Comparison of ENCODE assay signal across 20 cellular contexts in the genomic region with DNA sequence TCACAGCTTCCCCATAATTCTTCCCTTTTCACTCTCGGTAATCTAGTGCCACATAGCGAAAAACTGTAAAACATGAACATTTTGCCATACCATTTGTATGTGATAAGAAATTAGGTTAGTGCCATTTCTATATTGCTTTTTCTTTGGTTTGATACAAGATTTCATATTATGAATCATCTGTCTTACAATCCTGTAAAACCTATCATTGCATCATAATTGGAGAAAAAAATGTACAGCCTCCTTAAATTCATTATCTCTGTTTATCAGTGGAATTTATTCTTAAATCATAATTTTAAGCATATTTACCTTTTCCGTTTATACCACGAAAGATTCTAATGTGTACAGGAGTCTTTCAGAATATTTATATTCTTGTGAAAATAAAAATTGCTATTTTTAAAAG. TPM values are rescaled to one million over a fixed set of nuclear protein-coding genes. Genes with fewer than 3 reads are reported as not detected.
A peak's percentile ranks its signal among the peaks of the same experiment; 100 is the strongest.
DNase-seq lines count a peak whose midpoint lies in the region; ATAC-seq, FAIRE-seq and TF ChIP-seq lines count a peak whose summit lies in the region.
"Had no signal": no experiment of that assay in that cellular context is flagged by ENCODE, and none has a peak within 500 bp of the region (broad histone marks: within the 10 kb centered on the region; RNA-seq: fewer than 3 reads in every experiment).

No MANE protein-coding gene starts in this region.

- TF ChIP-seq CTCF in astrocyte (IDR thresholded peaks at IDR 0.05; ENCODE audit: insufficient read depth, low read depth, low read length) (no peak), keratinocyte (optimal IDR thresholded peaks at IDR 0.05 in 1 of 3, IDR thresholded peaks at IDR 0.05 in 1 of 3, conservative IDR thresholded peaks at IDR 0.05 in 1 of 3; ENCODE audit: extremely low read depth in 1 of 3, insufficient read depth in 2 of 3, low read length in 3 of 3) (no peak)

- peaks cover 36% of the 10 kb centered on the region for H3K36me3 Mint-ChIP-seq in activated naive CD8-positive, alpha-beta T cell treated with anti-CD3 and anti-CD28 coated beads, Interleukin-2, amount 50 U/mL, for 24 hours (ENCODE audit: low read depth)
- peaks cover 9% of the 10 kb centered on the region for H3K36me3 Mint-ChIP-seq in activated naive CD8-positive, alpha-beta T cell treated with anti-CD3 and anti-CD28 coated beads for 36 hours
- H3K36me3 Mint-ChIP-seq in IgD-negative memory B cell (peaks cover 9% of the 10 kb centered on the region), astrocyte (ENCODE audit: low read depth, unreplicated experiment) (peaks cover 8% of the 10 kb centered on the region)

- H3K79me2 ChIP-seq in astrocyte (ENCODE audit: insufficient read depth, low read length) (no peaks in the 10 kb centered on the region), keratinocyte (ENCODE audit: control insufficient read depth, insufficient read depth, low read length) (no peaks in the 10 kb centered on the region)

- H3K27ac Mint-ChIP-seq in activated naive CD8-positive, alpha-beta T cell treated with anti-CD3 and anti-CD28 coated beads, Interleukin-2, amount 50 U/mL, for 24 hours: peak overlapping the region; percentile 27
- no peak overlapping the region for H3K27ac Mint-ChIP-seq in activated naive CD8-positive, alpha-beta T cell treated with anti-CD3 and anti-CD28 coated beads for 36 hours
- peak overlapping the region in 2 of 3 donors; percentile 14 to 32 for H3K27ac Mint-ChIP-seq in IgD-negative memory B cell
- H3K27ac Mint-ChIP-seq in astrocyte (ENCODE audit: unreplicated experiment): no peak overlapping the region
- H3K27ac Mint-ChIP-seq in stimulated activated naive CD8-positive, alpha-beta T cell treated with anti-CD3 and anti-CD28 coated beads, Interleukin-15, amount 100 ng/mL, for 72 hours: no peak overlapping the region

- H2AFZ ChIP-seq in astrocyte (ENCODE audit: low read depth, low read length) (no peak overlapping the region), keratinocyte (ENCODE audit: control insufficient read depth, low read length) (no peak overlapping the region)

- H3K36me3 ChIP-seq in astrocyte (ENCODE audit: insufficient read depth, low read length): peaks cover 63% of the 10 kb centered on the region
- peaks cover 4 to 5% of the 10 kb centered on the region in 2 experiments for H3K36me3 ChIP-seq in keratinocyte (ENCODE audit: control insufficient read depth in 2 of 2, extremely low read depth in 1 of 2, insufficient read depth in 2 of 2, low read length in 2 of 2)

- no peak overlapping the region for H3K4me3 Mint-ChIP-seq in activated naive CD8-positive, alpha-beta T cell treated with anti-CD3 and anti-CD28 coated beads, Interleukin-2, amount 50 U/mL, for 24 hours
- H3K4me3 Mint-ChIP-seq in activated naive CD8-positive, alpha-beta T cell treated with anti-CD3 and anti-CD28 coated beads for 36 hours: no peak overlapping the region
- H3K4me3 Mint-ChIP-seq in IgD-negative memory B cell: no peak overlapping the region
- no peak overlapping the region for H3K4me3 Mint-ChIP-seq in astrocyte (ENCODE audit: unreplicated experiment)
- H3K4me3 Mint-ChIP-seq in stimulated activated naive CD8-positive, alpha-beta T cell treated with anti-CD3 and anti-CD28 coated beads, Interleukin-15, amount 100 ng/mL, for 72 hours: no peak overlapping the region
- H3K4me3 Mint-ChIP-seq: CD8-positive, alpha-beta T cell had no signal

- no peak for ATAC-seq in activated naive CD8-positive, alpha-beta T cell treated with anti-CD3 and anti-CD28 coated beads, Interleukin-2, amount 50 U/mL, for 24 hours
- no peak for ATAC-seq in stimulated activated naive CD8-positive, alpha-beta T cell treated with anti-CD3 and anti-CD28 coated beads, Interleukin-15, amount 100 ng/mL, for 72 hours
- no peak for ATAC-seq in GM21825 (IDR thresholded peaks at IDR 0.05; ENCODE audit: unreplicated experiment)
- ATAC-seq: A549; CD8-positive, alpha-beta T cell; GM12878 had no signal

- no peaks in the 10 kb centered on the region for H3K27me3 ChIP-seq in astrocyte (ENCODE audit: insufficient read depth, low read length)
- H3K27me3 ChIP-seq in keratinocyte (ENCODE audit: control insufficient read depth, extremely low read depth, insufficient read depth, low read length): no peaks in the 10 kb centered on the region
- H3K27me3 ChIP-seq: BLaER1 had no signal

- DNase-seq in activated naive CD8-positive, alpha-beta T cell treated with anti-CD3 and anti-CD28 coated beads, Interleukin-2, amount 50 U/mL, for 24 hours: no peak
- no peak for DNase-seq in activated naive CD8-positive, alpha-beta T cell treated with anti-CD3 and anti-CD28 coated beads for 36 hours
- no peak for DNase-seq in astrocyte (ENCODE audit: low read depth)
- DNase-seq in keratinocyte (ENCODE audit: low read depth, low spot score): no peak
- no peak for DNase-seq in C1 segment of cervical spinal cord (lab: John Stamatoyannopoulos, UW)
- no peak for DNase-seq in stimulated activated naive CD8-positive, alpha-beta T cell treated with anti-CD3 and anti-CD28 coated beads, Interleukin-15, amount 100 ng/mL, for 72 hours
- DNase-seq: AML-193; Calu3; CD8-positive, alpha-beta T cell; DMS79 treated with DMSO at 0.1 percent for 48 hours; HCEC 1CT had no signal

- dilution Hi-C loops in keratinocyte (cut with MboI; ENCODE audit: extremely low pct_ligation_motif_present, low sequenced_read_pairs): no loop called here

- no peaks in the 10 kb centered on the region for H3K9me1 ChIP-seq in keratinocyte (ENCODE audit: control insufficient read depth, extremely low read depth, insufficient read depth, low read length)

- peaks cover 4% of the 10 kb centered on the region for H4K20me1 ChIP-seq in astrocyte (ENCODE audit: insufficient read depth, low read length)
- no peaks in the 10 kb centered on the region for H4K20me1 ChIP-seq in keratinocyte (ENCODE audit: control insufficient read depth, extremely low read depth, insufficient read depth, low read length)
- H4K20me1 ChIP-seq: BLaER1 had no signal

- no peak overlapping the region for H3K9ac ChIP-seq in astrocyte (ENCODE audit: low read length)
- no peak overlapping the region for H3K9ac ChIP-seq in keratinocyte (ENCODE audit: control insufficient read depth, extremely low read depth, insufficient read depth, low read length)
- H3K9ac ChIP-seq: BLaER1 had no signal

- H3K4me1 ChIP-seq in astrocyte (ENCODE audit: insufficient read depth, low read length) (no peaks in the 10 kb centered on the region), keratinocyte (ENCODE audit: control insufficient read depth, extremely low read depth, insufficient read depth, low read length) (no peaks in the 10 kb centered on the region)
- H3K4me1 ChIP-seq: BLaER1 had no signal

- FAIRE-seq in astrocyte (lab: Jason Lieb, UNC): peak; percentile 81
- no peak for FAIRE-seq in keratinocyte (lab: Jason Lieb, UNC)
- FAIRE-seq: A549, GM12878, H1, HTR-8/SVneo had no signal

- H3K27me3 Mint-ChIP-seq in activated naive CD8-positive, alpha-beta T cell treated with anti-CD3 and anti-CD28 coated beads, Interleukin-2, amount 50 U/mL, for 24 hours: no peaks in the 10 kb centered on the region
- H3K27me3 Mint-ChIP-seq in activated naive CD8-positive, alpha-beta T cell treated with anti-CD3 and anti-CD28 coated beads for 36 hours: no peaks in the 10 kb centered on the region
- H3K27me3 Mint-ChIP-seq in IgD-negative memory B cell (no peaks in the 10 kb centered on the region), astrocyte (ENCODE audit: low read depth, unreplicated experiment) (no peaks in the 10 kb centered on the region)
- H3K27me3 Mint-ChIP-seq in stimulated activated naive CD8-positive, alpha-beta T cell treated with anti-CD3 and anti-CD28 coated beads, Interleukin-15, amount 100 ng/mL, for 72 hours: no peaks in the 10 kb centered on the region

- no peak overlapping the region for H3K4me3 ChIP-seq in astrocyte (ENCODE audit: insufficient read depth, low read depth, low read length)
- H3K4me3 ChIP-seq in keratinocyte (ENCODE audit: control insufficient read depth in 2 of 3, extremely low read depth in 1 of 3, insufficient read depth in 2 of 3, low read depth in 1 of 3, low read length in 3 of 3): no peak overlapping the region
- H3K4me3 ChIP-seq: A549, BLaER1, GM12878 had no signal

- H3K9me3 ChIP-seq in astrocyte (ENCODE audit: insufficient read depth, low read depth, low read length) (no peaks in the 10 kb centered on the region), keratinocyte (ENCODE audit: control insufficient read depth, low read depth, low read length) (no peaks in the 10 kb centered on the region)
- H3K9me3 ChIP-seq: A549, BLaER1 had no signal

- H3K27ac ChIP-seq in astrocyte (ENCODE audit: low read depth, low read length) (no peak overlapping the region), keratinocyte (ENCODE audit: control insufficient read depth, insufficient read depth, low read length) (peak overlapping the region; percentile 20)
- H3K27ac ChIP-seq: 22Rv1, A549, BLaER1, HL-60 had no signal

- no peaks in the 10 kb centered on the region for H3K9me3 Mint-ChIP-seq in activated naive CD8-positive, alpha-beta T cell treated with anti-CD3 and anti-CD28 coated beads, Interleukin-2, amount 50 U/mL, for 24 hours
- H3K9me3 Mint-ChIP-seq in activated naive CD8-positive, alpha-beta T cell treated with anti-CD3 and anti-CD28 coated beads for 36 hours: no peaks in the 10 kb centered on the region
- no peaks in the 10 kb centered on the region for H3K9me3 Mint-ChIP-seq in IgD-negative memory B cell
- H3K9me3 Mint-ChIP-seq in astrocyte (ENCODE audit: unreplicated experiment): no peaks in the 10 kb centered on the region
- no peaks in the 10 kb centered on the region for H3K9me3 Mint-ChIP-seq in stimulated activated naive CD8-positive, alpha-beta T cell treated with anti-CD3 and anti-CD28 coated beads, Interleukin-15, amount 100 ng/mL, for 72 hours
- H3K9me3 Mint-ChIP-seq: CD8-positive, alpha-beta T cell had no signal

- H3K4me2 ChIP-seq in astrocyte (ENCODE audit: low read length): no peak overlapping the region
- no peak overlapping the region for H3K4me2 ChIP-seq in keratinocyte (ENCODE audit: control insufficient read depth, extremely low read depth, insufficient read depth, low read depth, low read length)
- H3K4me2 ChIP-seq: A549, BLaER1 had no signal

- H3K4me1 Mint-ChIP-seq in activated naive CD8-positive, alpha-beta T cell treated with anti-CD3 and anti-CD28 coated beads, Interleukin-2, amount 50 U/mL, for 24 hours: peaks cover 2% of the 10 kb centered on the region
- H3K4me1 Mint-ChIP-seq in activated naive CD8-positive, alpha-beta T cell treated with anti-CD3 and anti-CD28 coated beads for 36 hours: peaks cover 3% of the 10 kb centered on the region
- H3K4me1 Mint-ChIP-seq in IgD-negative memory B cell: no peaks in the 10 kb centered on the region
- H3K4me1 Mint-ChIP-seq in astrocyte (ENCODE audit: low read depth, unreplicated experiment): no peaks in the 10 kb centered on the region
- H3K4me1 Mint-ChIP-seq in stimulated activated naive CD8-positive, alpha-beta T cell treated with anti-CD3 and anti-CD28 coated beads, Interleukin-15, amount 100 ng/mL, for 72 hours: no peaks in the 10 kb centered on the region

RNA-seq across cellular contexts. Expression of a gene that starts 23.8 kb away (rescaled TPM):
- 10 to 100 TPM; 63.3 to 64.2 TPM for total RNA-seq in activated naive CD8-positive, alpha-beta T cell treated with anti-CD3 and anti-CD28 coated beads for 36 hours
- polyA plus RNA-seq in IgD-negative memory B cell (273 TPM), keratinocyte (63.3 to 66.7 TPM (median 66.1 TPM) in 3 replicates)
- total RNA-seq in astrocyte: 117 and 122 TPM in 2 replicates
- 150 TPM for polyA plus RNA-seq in keratinocyte (2011; ENCODE audit: low read depth)
- 17.4 and 34.6 TPM in 2 replicates for polyA plus RNA-seq in keratinocyte (2011; cell fraction: cytosol; rRNA removed)
- polyA plus RNA-seq in keratinocyte (2011; cell fraction: nucleus; rRNA removed): 56.5 and 56.9 TPM in 2 replicates
- polyA plus RNA-seq in keratinocyte (2012; ENCODE audit: low replicate concordance): 81.3 and 88.3 TPM in 2 replicates
- polyA minus RNA-seq in keratinocyte: 63.5 to 72.0 TPM (median 69.7 TPM) in 3 replicates
- 23.6 TPM for polyA minus RNA-seq in keratinocyte (2011; cell fraction: cytosol; rRNA and poly(A)+ RNA removed)
- 24.5 and 67.7 TPM in 2 replicates for polyA minus RNA-seq in keratinocyte (2011; cell fraction: nucleus; rRNA and poly(A)+ RNA removed)

RNA-seq across cellular contexts. Expression of a gene that starts 47.4 kb away (rescaled TPM):
- total RNA-seq in activated naive CD8-positive, alpha-beta T cell treated with anti-CD3 and anti-CD28 coated beads for 36 hours: 1 to 10 TPM; 8.2 to 9.6 TPM
- polyA plus RNA-seq in IgD-negative memory B cell (40.9 TPM), keratinocyte (0.12 to 0.29 TPM (median 0.22 TPM) in 3 replicates)
- total RNA-seq in astrocyte: 0.79 and 1.4 TPM in 2 replicates
- not detected for polyA plus RNA-seq in keratinocyte (2011; ENCODE audit: low read depth)
- polyA plus RNA-seq in keratinocyte (2011; cell fraction: cytosol; rRNA removed): 0.10 and 0.46 TPM in 2 replicates
- 0.06 TPM in 1 of 2 replicates, not detected in the other for polyA plus RNA-seq in keratinocyte (2011; cell fraction: nucleus; rRNA removed)
- 0.24 and 0.42 TPM in 2 replicates for polyA plus RNA-seq in keratinocyte (2012; ENCODE audit: low replicate concordance)
- 0.10 TPM in 2 of 3 replicates, not detected in the other for polyA minus RNA-seq in keratinocyte
- polyA minus RNA-seq in keratinocyte (2011; cell fraction: cytosol; rRNA and poly(A)+ RNA removed): 1.7 TPM
- not detected in 2 replicates for polyA minus RNA-seq in keratinocyte (2011; cell fraction: nucleus; rRNA and poly(A)+ RNA removed)

Comparison
In these comparisons a context has a peak if more than half of its experiments do, and no peak if none do; other contexts are left out.
1. H3K27ac Mint-ChIP-seq: peak in activated naive CD8-positive, alpha-beta T cell treated with anti-CD3 and anti-CD28 coated beads, Interleukin-2, amount 50 U/mL, for 24 hours (single experiment) and IgD-negative memory B cell (2 of 3); none in activated naive CD8-positive, alpha-beta T cell treated with anti-CD3 and anti-CD28 coated beads for 36 hours (single experiment), astrocyte (single experiment) and stimulated activated naive CD8-positive, alpha-beta T cell treated with anti-CD3 and anti-CD28 coated beads, Interleukin-15, amount 100 ng/mL, for 72 hours (0 of 2).